In genomic region chr14:105477659-105478623, GRCh38 we compare ENCODE assay signal across 8 cellular contexts. TPM values are rescaled to one million over a fixed set of nuclear protein-coding genes. Genes with fewer than 3 reads are reported as not detected.
DNase-seq lines count a peak whose midpoint lies in the region; ATAC-seq, FAIRE-seq and TF ChIP-seq lines count a peak whose summit lies in the region.

No MANE protein-coding gene starts in this region.

- POLR2A ChIA-PET in activated CD4-positive, alpha-beta memory T cell treated with anti-CD3 and anti-CD28 coated beads for 36 hours (lab: Charles Lee) = interaction anchor here (2.7 kb wide), 1 partner anchor 12 kb away, joined by 10 read pairs; no protein-coding TSS in a partner anchor
- POLR2A ChIA-PET in activated CD4-positive, alpha-beta memory T cell treated with anti-CD3 and anti-CD28 coated beads, Interleukin-2, amount 10 ng/mL, durations not matched to agents 7 days and 5 days (lab: Charles Lee) = interaction anchor here (1.3 to 3.8 kb wide), 2 partner anchors 13 to 79 kb away, joined by 4 to 19 read pairs; partner anchors contain the start of gene TEDC1

- 65 to 69% methylated on average over 5 to 14 of the region's 76 CpGs for WGBS in esophagus squamous epithelium, 2 donors

- H3K4me1 ChIP-seq in esophagus squamous epithelium = peaks cover 68 to 96% (median 77%) of the 10 kb centered on the region in 3 donors

- H3K36me3 ChIP-seq in esophagus squamous epithelium = peaks cover 0 to 19% (median 0%) of the 10 kb centered on the region in 3 donors

- H3K4me3 Mint-ChIP-seq in activated CD4-positive, alpha-beta memory T cell treated with anti-CD3 and anti-CD28 coated beads for 36 hours = no peak overlapping the region
- no peak overlapping the region for H3K4me3 Mint-ChIP-seq in activated CD4-positive, alpha-beta memory T cell treated with anti-CD3 and anti-CD28 coated beads, Interleukin-2, amount 10 ng/mL, durations not matched to agents 7 days and 5 days

- CTCF ChIA-PET in activated CD4-positive, alpha-beta memory T cell treated with anti-CD3 and anti-CD28 coated beads for 36 hours (lab: Charles Lee) = interaction anchor here (3.7 kb wide), 1 partner anchor 12 kb away, joined by 18 read pairs; no protein-coding TSS in a partner anchor
- CTCF ChIA-PET in activated CD4-positive, alpha-beta memory T cell treated with anti-CD3 and anti-CD28 coated beads, Interleukin-2, amount 10 ng/mL, durations not matched to agents 7 days and 5 days (lab: Charles Lee) = no interaction called here

- TF ChIP-seq POLR2A in esophagus squamous epithelium (IDR thresholded peaks at IDR 0.05) = no peak
- TF ChIP-seq POLR2A in H54 (IDR thresholded peaks at IDR 0.05; ENCODE audit: low read depth, low read length) = no peak

- peak overlapping the region in 2 of 4 donors; percentile 90 to 95 for H3K27ac ChIP-seq in esophagus squamous epithelium

- no peaks in the 10 kb centered on the region for H3K9me3 Mint-ChIP-seq in activated CD4-positive, alpha-beta memory T cell treated with anti-CD3 and anti-CD28 coated beads for 36 hours
- no peaks in the 10 kb centered on the region for H3K9me3 Mint-ChIP-seq in activated CD4-positive, alpha-beta memory T cell treated with anti-CD3 and anti-CD28 coated beads, Interleukin-2, amount 10 ng/mL, durations not matched to agents 7 days and 5 days

- no peaks in the 10 kb centered on the region for H3K9me3 ChIP-seq in esophagus squamous epithelium

- peaks cover 14% of the 10 kb centered on the region for H3K27me3 Mint-ChIP-seq in activated CD4-positive, alpha-beta memory T cell treated with anti-CD3 and anti-CD28 coated beads for 36 hours
- H3K27me3 Mint-ChIP-seq in activated CD4-positive, alpha-beta memory T cell treated with anti-CD3 and anti-CD28 coated beads, Interleukin-2, amount 10 ng/mL, durations not matched to agents 7 days and 5 days = peaks cover 34% of the 10 kb centered on the region

- no peak for FAIRE-seq in H54 (lab: Jason Lieb, UNC)

- intact Hi-C loops in activated CD4-positive, alpha-beta memory T cell treated with anti-CD3 and anti-CD28 coated beads for 36 hours (cut with micrococcal nuclease) = loop anchor here (2.0 to 10.0 kb wide), 2 partner anchors 13 to 47 kb away; partner anchors contain the start of genes TEDC1 and TMEM121
- intact Hi-C loops in esophagus squamous epithelium (cut with DNase I) = no loop called here

- DNase-seq in activated CD4-positive, alpha-beta memory T cell treated with anti-CD3 and anti-CD28 coated beads for 36 hours = peak; percentile 48
- DNase-seq in activated CD4-positive, alpha-beta memory T cell treated with anti-CD3 and anti-CD28 coated beads, Interleukin-2, amount 10 ng/mL, durations not matched to agents 7 days and 5 days = no peak
- peak; percentile 77 for DNase-seq in T follicular helper cell (ENCODE audit: low read depth)
- DNase-seq in esophagus squamous epithelium (lab: John Stamatoyannopoulos, UW) = peak; percentile 35
- DNase-seq in stimulated activated CD8-positive, alpha-beta memory T cell treated with anti-CD3 and anti-CD28 coated beads, Interleukin-7, amount 100 ng/mL, for 4 hours (ENCODE audit: low read depth in 2 of 2) = peak; percentile 39 to 42
- DNase-seq in H54 (ENCODE audit: insufficient read length, low spot score) = no peak
- no peak for DNase-seq in left lobe of liver (ENCODE audit: low spot score)

- H3K36me3 Mint-ChIP-seq in activated CD4-positive, alpha-beta memory T cell treated with anti-CD3 and anti-CD28 coated beads for 36 hours = no peaks in the 10 kb centered on the region
- peaks cover 5% of the 10 kb centered on the region for H3K36me3 Mint-ChIP-seq in activated CD4-positive, alpha-beta memory T cell treated with anti-CD3 and anti-CD28 coated beads, Interleukin-2, amount 10 ng/mL, durations not matched to agents 7 days and 5 days (ENCODE audit: low read depth)

- H3K4me3 ChIP-seq in esophagus squamous epithelium = peak overlapping the region in 1 of 4 donors; percentile 79

- H3K27me3 ChIP-seq in esophagus squamous epithelium = peaks cover 0 to 30% (median 0%) of the 10 kb centered on the region in 4 donors

- peaks cover 41% of the 10 kb centered on the region for H3K4me1 Mint-ChIP-seq in activated CD4-positive, alpha-beta memory T cell treated with anti-CD3 and anti-CD28 coated beads for 36 hours (ENCODE audit: low read depth)
- peaks cover 39% of the 10 kb centered on the region for H3K4me1 Mint-ChIP-seq in activated CD4-positive, alpha-beta memory T cell treated with anti-CD3 and anti-CD28 coated beads, Interleukin-2, amount 10 ng/mL, durations not matched to agents 7 days and 5 days

- TF ChIP-seq CTCF in esophagus squamous epithelium (IDR thresholded peaks at IDR 0.05) = no peak

- no peak overlapping the region for H3K27ac Mint-ChIP-seq in activated CD4-positive, alpha-beta memory T cell treated with anti-CD3 and anti-CD28 coated beads for 36 hours
- no peak overlapping the region for H3K27ac Mint-ChIP-seq in activated CD4-positive, alpha-beta memory T cell treated with anti-CD3 and anti-CD28 coated beads, Interleukin-2, amount 10 ng/mL, durations not matched to agents 7 days and 5 days

- ATAC-seq in GM21447 (IDR thresholded peaks at IDR 0.05; ENCODE audit: unreplicated experiment) (no peak), left lobe of liver (no peak)

RNA-seq across cellular contexts. Expression of gene CRIP2, which starts 3.3 kb away (rescaled TPM):
- 1 to 10 TPM; 2.7 to 2.8 TPM for total RNA-seq in activated CD4-positive, alpha-beta memory T cell treated with anti-CD3 and anti-CD28 coated beads for 36 hours
- 1 to 10 TPM; 1.8 to 1.9 TPM for total RNA-seq in activated CD4-positive, alpha-beta memory T cell treated with anti-CD3 and anti-CD28 coated beads, Interleukin-2, amount 10 ng/mL, durations not matched to agents 7 days and 5 days
- 100 to 1,000 TPM in 2 of 4 donors, 10 to 100 TPM in 2; 44.2 to 118 (median 80.7) TPM for total RNA-seq in esophagus squamous epithelium
- 23.8 TPM for total RNA-seq in left lobe of liver

RNA-seq across cellular contexts. Expression of gene CRIP1, which starts 8.7 kb away (rescaled TPM):
- total RNA-seq in activated CD4-positive, alpha-beta memory T cell treated with anti-CD3 and anti-CD28 coated beads for 36 hours = 100 to 1,000 TPM; 390 to 397 TPM
- 100 to 1,000 TPM; 875 to 883 TPM for total RNA-seq in activated CD4-positive, alpha-beta memory T cell treated with anti-CD3 and anti-CD28 coated beads, Interleukin-2, amount 10 ng/mL, durations not matched to agents 7 days and 5 days
- total RNA-seq in esophagus squamous epithelium = 10 to 100 TPM in 3 of 4 donors, 1 to 10 TPM in 1; 8.2 to 35.6 (median 24.7) TPM
- total RNA-seq in left lobe of liver = 3.2 TPM

RNA-seq across cellular contexts. Expression of gene TEDC1, which starts 13.1 kb away (rescaled TPM):
- 10 to 100 TPM; 40.2 to 44.8 TPM for total RNA-seq in activated CD4-positive, alpha-beta memory T cell treated with anti-CD3 and anti-CD28 coated beads for 36 hours
- total RNA-seq in activated CD4-positive, alpha-beta memory T cell treated with anti-CD3 and anti-CD28 coated beads, Interleukin-2, amount 10 ng/mL, durations not matched to agents 7 days and 5 days = 10 to 100 TPM; 44.1 to 47.0 TPM
- total RNA-seq in esophagus squamous epithelium (10 to 100 TPM in 1 of 4 donors, 1 to 10 TPM in 3; 7.1 to 12.8 (median 7.6) TPM), left lobe of liver (10.6 TPM)

RNA-seq across cellular contexts. Expression of gene TMEM121, which starts 48.4 kb away (rescaled TPM):
- 10 to 100 TPM in 1 of 2 experiments, 1 to 10 TPM in 1; 9.7 to 10.2 TPM for total RNA-seq in activated CD4-positive, alpha-beta memory T cell treated with anti-CD3 and anti-CD28 coated beads for 36 hours
- total RNA-seq in activated CD4-positive, alpha-beta memory T cell treated with anti-CD3 and anti-CD28 coated beads, Interleukin-2, amount 10 ng/mL, durations not matched to agents 7 days and 5 days = 1 to 10 TPM; 9.6 TPM
- total RNA-seq in esophagus squamous epithelium (1 to 10 TPM in 3 of 4 donors, under 1 TPM in 1; 0.61 to 2.1 (median 1.6) TPM), left lobe of liver (4.4 TPM)

RNA-seq across cellular contexts. Expression of gene MTA1, which starts 58.3 kb away (rescaled TPM):
- total RNA-seq in activated CD4-positive, alpha-beta memory T cell treated with anti-CD3 and anti-CD28 coated beads for 36 hours = 100 to 1,000 TPM; 107 to 109 TPM
- total RNA-seq in activated CD4-positive, alpha-beta memory T cell treated with anti-CD3 and anti-CD28 coated beads, Interleukin-2, amount 10 ng/mL, durations not matched to agents 7 days and 5 days = 100 to 1,000 TPM in 1 of 2 experiments, 10 to 100 TPM in 1; 98.5 to 103 TPM
- total RNA-seq in esophagus squamous epithelium (10 to 100 TPM; 19.9 to 64.7 (median 39.6) TPM), left lobe of liver (39.2 TPM)

Comparison
In these comparisons a context has a peak if more than half of its experiments do, and no peak if none do; other contexts are left out.
1. DNase-seq: peak in activated CD4-positive, alpha-beta memory T cell treated with anti-CD3 and anti-CD28 coated beads for 36 hours (single experiment), T follicular helper cell (single experiment), esophagus squamous epithelium (single experiment) and stimulated activated CD8-positive, alpha-beta memory T cell treated with anti-CD3 and anti-CD28 coated beads, Interleukin-7, amount 100 ng/mL, for 4 hours (2 of 2); none in activated CD4-positive, alpha-beta memory T cell treated with anti-CD3 and anti-CD28 coated beads, Interleukin-2, amount 10 ng/mL, durations not matched to agents 7 days and 5 days (single experiment), H54 (single experiment) and left lobe of liver (single experiment).
2. RNA of gene CRIP1, which starts 8.7 kb away (total RNA-seq): 875 to 883 TPM in activated CD4-positive, alpha-beta memory T cell treated with anti-CD3 and anti-CD28 coated beads, Interleukin-2, amount 10 ng/mL, durations not matched to agents 7 days and 5 days and 390 to 397 TPM in activated CD4-positive, alpha-beta memory T cell treated with anti-CD3 and anti-CD28 coated beads for 36 hours; 8.2 to 35.6 TPM in esophagus squamous epithelium and 3.2 TPM in left lobe of liver (single experiment); every median in the first group is over 10 times any median in the second.